Comparison of ENCODE assay signal across 13 cellular contexts in the genomic region with DNA sequence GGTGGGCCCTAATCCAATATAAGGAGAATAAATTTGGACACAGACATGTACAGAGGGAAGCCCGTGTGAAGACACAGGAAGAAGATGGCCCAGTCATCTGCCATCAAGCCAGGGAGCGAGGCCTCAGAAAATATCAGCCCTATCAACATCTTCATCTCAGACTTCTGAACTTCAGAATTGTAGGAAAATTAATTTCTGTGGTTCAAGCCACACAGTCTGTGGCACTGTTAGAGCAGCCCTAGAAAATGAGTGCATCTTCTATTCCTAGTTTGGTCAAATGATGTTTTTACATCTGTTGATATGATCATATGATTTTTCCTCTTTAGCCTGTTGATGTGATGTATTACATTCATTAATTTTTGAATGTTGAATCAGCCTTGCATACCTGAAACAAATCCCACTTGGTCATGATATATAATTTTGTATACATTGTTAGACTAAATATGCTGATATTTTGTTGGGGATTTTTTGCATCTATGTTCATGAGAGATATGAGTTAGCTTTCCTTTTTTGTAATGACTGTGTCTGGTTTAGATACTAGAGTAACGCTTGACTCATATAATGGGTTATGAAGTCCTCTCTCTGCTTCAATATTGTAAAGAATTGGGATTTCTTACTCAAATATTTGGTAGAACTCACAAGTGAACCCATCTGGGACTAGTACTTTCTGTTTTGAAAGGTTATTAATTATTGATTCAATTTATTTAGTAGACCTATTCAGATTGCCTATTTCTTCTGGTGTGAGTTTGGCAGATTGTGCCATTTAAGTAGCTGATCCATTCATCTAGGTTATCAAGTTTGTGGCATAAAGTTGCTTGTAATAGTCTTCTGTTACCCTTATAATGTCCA.
A peak's percentile ranks its signal among the peaks of the same experiment; 100 is the strongest.
DNase-seq lines count a peak whose midpoint lies in the region; ATAC-seq and TF ChIP-seq lines count a peak whose summit lies in the region.
"Had no signal": no experiment of that assay in that cellular context is flagged by ENCODE, and none has a peak within 500 bp of the region (broad histone marks: within the 10 kb centered on the region; RNA-seq: fewer than 3 reads in every experiment).

No MANE protein-coding gene starts in this region.

- H3K27ac ChIP-seq in psoas muscle, result no peak overlapping the region
- H3K27ac ChIP-seq: vagina had no signal

- intact Hi-C loops in psoas muscle (cut with DNase I), result no loop called here

- no peaks in the 10 kb centered on the region for H3K4me1 ChIP-seq in psoas muscle
- H3K4me1 ChIP-seq: vagina had no signal

- no peaks in the 10 kb centered on the region for H3K9me3 ChIP-seq in psoas muscle
- H3K9me3 ChIP-seq: vagina had no signal

- no peaks in the 10 kb centered on the region for H3K27me3 Mint-ChIP-seq in osteocyte (ENCODE audit: unreplicated experiment)

- H3K36me3 ChIP-seq in psoas muscle (ENCODE audit: insufficient read depth in 1 of 2, low read depth in 1 of 2), result no peaks in the 10 kb centered on the region
- H3K36me3 ChIP-seq: vagina had no signal

- no peak overlapping the region for H3K4me3 Mint-ChIP-seq in osteocyte (ENCODE audit: unreplicated experiment)

- WGBS in psoas muscle, 3 donors, result 81 to 90% (median 86%) methylated on average over 3 of the region's 3 CpGs

- no peaks in the 10 kb centered on the region for H3K27me3 ChIP-seq in psoas muscle (ENCODE audit: insufficient read depth in 3 of 3, low read length in 2 of 3)
- H3K27me3 ChIP-seq: vagina had no signal

- no peaks in the 10 kb centered on the region for H3K4me1 Mint-ChIP-seq in osteocyte (ENCODE audit: unreplicated experiment)

- H3K9me3 Mint-ChIP-seq in osteocyte (ENCODE audit: unreplicated experiment), result peaks cover 27% of the 10 kb centered on the region

- no peaks in the 10 kb centered on the region for H3K36me3 Mint-ChIP-seq in osteocyte (ENCODE audit: unreplicated experiment)

- ATAC-seq in GM18517 (IDR thresholded peaks at IDR 0.05; ENCODE audit: unreplicated experiment) (peak; percentile 89), GM19468 (IDR thresholded peaks at IDR 0.05; ENCODE audit: extremely low read depth, unreplicated experiment) (peak; percentile 33), HG02885 (IDR thresholded peaks at IDR 0.05; ENCODE audit: poor library complexity, unreplicated experiment) (peak; percentile 83), HG03469 (IDR thresholded peaks at IDR 0.05; ENCODE audit: unreplicated experiment) (peak; percentile 66), psoas muscle (no peak)
- ATAC-seq: Right ventricle myocardium inferior had no signal

- H3K27ac Mint-ChIP-seq in osteocyte (ENCODE audit: unreplicated experiment), result no peak overlapping the region

- no peak for DNase-seq in osteocyte (ENCODE audit: extremely low spot score, unreplicated experiment)
- no peak for DNase-seq in cortex of kidney (lab: John Stamatoyannopoulos, UW)
- DNase-seq in psoas muscle, result no peak
- no peak for DNase-seq in CD1c-positive myeloid dendritic cell (ENCODE audit: extremely low spot score)
- DNase-seq: glutamatergic neuron, NCI-H1048, NCI-H510A had no signal

- TF ChIP-seq CTCF in osteocyte (IDR thresholded peaks at IDR 0.05) (no peak), psoas muscle (IDR thresholded peaks at IDR 0.05) (no peak)

- no peak overlapping the region for H3K4me3 ChIP-seq in psoas muscle
- H3K4me3 ChIP-seq: vagina had no signal

Comparison
In these comparisons a context has a peak if more than half of its experiments do, and no peak if none do; other contexts are left out.
1. ATAC-seq: peak in GM18517 (single experiment), GM19468 (single experiment), HG02885 (single experiment) and HG03469 (single experiment); none in psoas muscle (0 of 4).